8 cellular contexts compared by ENCODE assay signal in genomic region chr20:3768342-3769130, GRCh38. TPM values are rescaled to one million over a fixed set of nuclear protein-coding genes. Genes with fewer than 3 reads are reported as not detected.
DNase-seq lines count a peak whose midpoint lies in the region; ATAC-seq and TF ChIP-seq lines count a peak whose summit lies in the region.

No MANE protein-coding gene starts in this region.

- no peaks in the 10 kb centered on the region for H3K27me3 ChIP-seq in Peyer's patch

- H3K27me3 Mint-ChIP-seq in natural killer cell treated with Interleukin-12 subunit alpha and Interleukin-12 subunit beta and Interleukin-15 and Interleukin-18, amount 100 ng/mL, for 72 hours = no peaks in the 10 kb centered on the region

- no peaks in the 10 kb centered on the region for H3K36me3 Mint-ChIP-seq in natural killer cell treated with Interleukin-12 subunit alpha and Interleukin-12 subunit beta and Interleukin-15 and Interleukin-18, amount 100 ng/mL, for 72 hours

- H3K36me3 ChIP-seq in Peyer's patch = no peaks in the 10 kb centered on the region

- H3K9me3 ChIP-seq in Peyer's patch = no peaks in the 10 kb centered on the region

- H3K4me3 Mint-ChIP-seq in natural killer cell treated with Interleukin-12 subunit alpha and Interleukin-12 subunit beta and Interleukin-15 and Interleukin-18, amount 100 ng/mL, for 72 hours = peak overlapping the region; percentile 95

- TF ChIP-seq CTCF in Peyer's patch (IDR thresholded peaks at IDR 0.05) = peak in 5 of 6 experiments; percentile 50 to 57 (median 54)

- no peak for TF ChIP-seq POLR2A in Peyer's patch (IDR thresholded peaks at IDR 0.05)

- H3K27ac ChIP-seq in Peyer's patch = peak overlapping the region; percentile 87 to 94 (median 92)

- peak overlapping the region; percentile 52 to 91 (median 67) for H3K4me3 ChIP-seq in Peyer's patch

- peaks cover 0 to 33% (median 9%) of the 10 kb centered on the region in 4 donors for H3K4me1 ChIP-seq in Peyer's patch

- H3K27ac Mint-ChIP-seq in natural killer cell treated with Interleukin-12 subunit alpha and Interleukin-12 subunit beta and Interleukin-15 and Interleukin-18, amount 100 ng/mL, for 72 hours = peak overlapping the region; percentile 78 to 79

- H3K9me3 Mint-ChIP-seq in natural killer cell treated with Interleukin-12 subunit alpha and Interleukin-12 subunit beta and Interleukin-15 and Interleukin-18, amount 100 ng/mL, for 72 hours = no peaks in the 10 kb centered on the region

- ATAC-seq in GM21367 (IDR thresholded peaks at IDR 0.05; ENCODE audit: unreplicated experiment) = peak; percentile 31
- peak; percentile 67 to 72 for ATAC-seq in natural killer cell treated with Interleukin-12 subunit alpha and Interleukin-12 subunit beta and Interleukin-15 and Interleukin-18, amount 100 ng/mL, for 72 hours

- peaks cover 9 to 12% of the 10 kb centered on the region in 2 donors for H3K4me1 Mint-ChIP-seq in natural killer cell treated with Interleukin-12 subunit alpha and Interleukin-12 subunit beta and Interleukin-15 and Interleukin-18, amount 100 ng/mL, for 72 hours (ENCODE audit: low read depth in 2 of 2)

- DNase-seq in COLO829 (ENCODE audit: low spot score) (peak; percentile 80), HuH-7.5 (ENCODE audit: low spot score) (peak; percentile 89), Peyer's patch (peak; percentile 80 to 90 (median 81)), activated T-helper 1 cell treated with Interleukin-2 at 50 U/mL for 16 hours (ENCODE audit: low read depth) (peak; percentile 74), fibroblast of gingiva (ENCODE audit: low read depth) (peak; percentile 72)
- peak; percentile 82 for DNase-seq in natural killer cell treated with Interleukin-12 subunit alpha and Interleukin-12 subunit beta and Interleukin-15 and Interleukin-18, amount 100 ng/mL, for 72 hours (ENCODE audit: low spot score)
- DNase-seq in stimulated activated naive CD4-positive, alpha-beta T cell treated with Interleukin-2 at 50 U/mL for 16 hours (lab: John Stamatoyannopoulos, UW) = peak; percentile 79

RNA-seq across cellular contexts. Expression of gene ADISSP, which starts 1.0 kb away (rescaled TPM):
- total RNA-seq in Peyer's patch = 10 to 100 TPM in 2 of 4 donors, 1 to 10 TPM in 2; 7.4 to 13.2 (median 10.2) TPM
- total RNA-seq in natural killer cell treated with Interleukin-12 subunit alpha and Interleukin-12 subunit beta and Interleukin-15 and Interleukin-18, amount 100 ng/mL, for 72 hours = 10 to 100 TPM; 29.5 to 89.2 TPM

RNA-seq across cellular contexts. Expression of gene SPEF1, which starts 12.7 kb away (rescaled TPM):
- not detected for total RNA-seq in Peyer's patch
- total RNA-seq in natural killer cell treated with Interleukin-12 subunit alpha and Interleukin-12 subunit beta and Interleukin-15 and Interleukin-18, amount 100 ng/mL, for 72 hours = under 1 TPM; 0.24 to 0.36 TPM

RNA-seq across cellular contexts. Expression of gene CENPB, which starts 18.0 kb away (rescaled TPM):
- total RNA-seq in Peyer's patch = 10 to 100 TPM; 39.8 to 61.9 (median 47.0) TPM
- total RNA-seq in natural killer cell treated with Interleukin-12 subunit alpha and Interleukin-12 subunit beta and Interleukin-15 and Interleukin-18, amount 100 ng/mL, for 72 hours = 100 to 1,000 TPM in 1 of 2 donors, 10 to 100 TPM in 1; 75.4 to 118 TPM

RNA-seq across cellular contexts. Expression of gene CDC25B, which starts 27.6 kb away (rescaled TPM):
- 100 to 1,000 TPM in 1 of 4 donors, 10 to 100 TPM in 3; 14.2 to 202 (median 34.1) TPM for total RNA-seq in Peyer's patch
- 10 to 100 TPM; 38.9 to 84.1 TPM for total RNA-seq in natural killer cell treated with Interleukin-12 subunit alpha and Interleukin-12 subunit beta and Interleukin-15 and Interleukin-18, amount 100 ng/mL, for 72 hours

RNA-seq across cellular contexts. Expression of gene HSPA12B, which starts 36.1 kb away (rescaled TPM):
- total RNA-seq in Peyer's patch = 1 to 10 TPM; 1.2 to 4.3 (median 2.3) TPM
- not detected for total RNA-seq in natural killer cell treated with Interleukin-12 subunit alpha and Interleukin-12 subunit beta and Interleukin-15 and Interleukin-18, amount 100 ng/mL, for 72 hours

Comparison
In these comparisons a context has a peak if more than half of its experiments do, and no peak if none do; other contexts are left out.
1. Peak in every context shown above with its lines: DNase-seq, ATAC-seq, H3K4me3 ChIP-seq and H3K27ac ChIP-seq.